Comparison of ENCODE assay signal across 8 cellular contexts in the genomic region with DNA sequence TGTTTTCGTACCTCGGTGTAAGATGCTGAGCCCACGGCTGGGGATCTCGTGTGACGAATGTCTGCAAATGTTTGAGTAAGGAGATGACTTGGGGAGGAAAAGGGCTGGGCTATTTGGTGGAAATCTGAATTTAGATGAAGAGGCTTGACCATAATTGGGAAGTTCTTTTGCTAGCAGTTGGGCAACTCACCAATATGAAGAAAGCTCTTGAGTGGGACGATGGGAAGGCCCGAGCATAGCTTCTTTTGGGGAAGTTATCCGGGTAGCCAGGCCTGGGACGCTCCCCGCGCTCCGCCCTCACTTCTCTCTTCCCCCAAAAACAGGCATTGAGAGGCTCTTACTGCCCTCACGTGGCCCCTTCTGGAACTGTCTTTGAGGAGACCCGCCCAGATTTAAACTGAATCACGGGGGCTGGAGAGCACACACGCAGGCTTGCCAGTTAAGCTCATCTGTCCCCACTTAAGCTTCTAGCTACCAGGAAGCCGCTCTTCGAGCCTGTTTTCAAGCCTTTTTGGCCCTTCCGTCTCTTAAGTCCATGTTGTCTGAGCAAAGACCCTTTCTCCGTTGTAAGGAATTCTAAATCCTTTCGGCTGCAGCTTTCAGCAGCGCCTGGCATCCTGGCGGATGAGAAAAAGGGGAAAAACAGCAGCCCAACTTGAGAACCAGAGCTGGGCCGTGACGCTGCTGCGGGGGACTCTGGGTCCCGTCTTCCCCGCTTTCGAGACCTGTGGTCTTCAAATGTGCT.
DNase-seq lines count a peak whose midpoint lies in the region; ATAC-seq, FAIRE-seq and TF ChIP-seq lines count a peak whose summit lies in the region.

No MANE protein-coding gene starts in this region.

- no peaks in the 10 kb centered on the region for H3K27me3 ChIP-seq in brain microvascular endothelial cell (replicated peaks)

- H3K4me1 ChIP-seq in A549: peaks cover 13% of the 10 kb centered on the region

- TF ChIP-seq POLR2A in A549 (IDR thresholded peaks at IDR 0.05; ENCODE audit: low read length): no peak

- DNase-seq in A549 (ENCODE audit: low read depth in 1 of 2, low spot score in 1 of 2) (peak; percentile 88), NCI-H2081 (lab: John Stamatoyannopoulos, UW) (peak; percentile 93 to 95), brain microvascular endothelial cell (peak; percentile 91), skeletal muscle cell (ENCODE audit: low read depth) (peak; percentile 84)

- CTCF ChIA-PET in A549 (lab: Yijun Ruan, JAX): interaction anchor here (0.6 to 9.1 kb wide), 96 partner anchors 10 to 864 kb away, joined by 3 to 160 read pairs (median 6); a partner anchor contains a TSS

- TF ChIP-seq CTCF in A549 (IDR thresholded peaks at IDR 0.05) (peak; percentile 91), brain microvascular endothelial cell (IDR thresholded peaks at IDR 0.05; ENCODE audit: low read depth, low read length, missing control alignments) (peak; percentile 89)

- H3K4me3 ChIP-seq in A549: peak overlapping the region; percentile 25; the same call in 2 of the 3 replicates
- peak overlapping the region; percentile 43 for H3K4me3 ChIP-seq in brain microvascular endothelial cell (ENCODE audit: low read depth, low read length)
- H3K4me3 ChIP-seq in iPS-11a (ENCODE audit: low read depth, low read length): peak overlapping the region; percentile 36
- H3K4me3 ChIP-seq in skeletal muscle cell (ENCODE audit: low read depth, low read length): peak overlapping the region; percentile 33

- FAIRE-seq in A549 (lab: Jason Lieb, UNC) (no peak), TTC549 (lab: Jason Lieb, UNC) (peak; percentile 97)

- in situ Hi-C loops in brain microvascular endothelial cell (cut with HindIII; ENCODE audit: low pct_ligation_motif_present, low sequenced_read_pairs): no loop called here

- peaks cover 2% of the 10 kb centered on the region for H3K36me3 ChIP-seq in brain microvascular endothelial cell (replicated peaks)

- H3K9me3 ChIP-seq in A549: no peaks in the 10 kb centered on the region

- ATAC-seq in A549 (peak; percentile 97 to 99), GM18511 (IDR thresholded peaks at IDR 0.05; ENCODE audit: unreplicated experiment) (peak; percentile 97), HG03025 (IDR thresholded peaks at IDR 0.05; ENCODE audit: low FRiP score, unreplicated experiment) (peak; percentile 93)

- POLR2A ChIA-PET in A549 (lab: Yijun Ruan, JAX): interaction anchor here (1.2 to 2.3 kb wide), 6 partner anchors 28 to 467 kb away, joined by 3 to 19 read pairs (median 8); a partner anchor contains a TSS

- no peak for TF ChIP-seq EP300 in A549 (IDR thresholded peaks at IDR 0.05)

- peak overlapping the region; percentile 87 for H3K4me2 ChIP-seq in A549

- TF ChIP-seq RAD21 in A549 (conservative IDR thresholded peaks at IDR 0.05 in 1 of 2, IDR thresholded peaks at IDR 0.05 in 1 of 2): peak; percentile 96 to 98

- WGBS in A549 (ENCODE audit: missing lambda C conversion rate): 27% methylated on average over 29 of the region's 29 CpGs

- H3K27ac ChIP-seq in A549 (peak overlapping the region; percentile 69 to 82), brain microvascular endothelial cell (peak overlapping the region; percentile 94)

TF ChIP-seq in A549, 52 proteins besides CTCF, POLR2A, EP300 and RAD21:
- TF ChIP-seq KDM5A (IDR thresholded peaks at IDR 0.05): no peak
- TF ChIP-seq FOXS1 (CRISPR knock-in tag; IDR thresholded peaks at IDR 0.05): 0 out of 2 replicates have a peak, but pooled peaks have one; percentile 7
- peak; percentile 95 for TF ChIP-seq SMC3 (IDR thresholded peaks at IDR 0.05)
- no peak for TF ChIP-seq FOSL2 (IDR thresholded peaks at IDR 0.05)
- TF ChIP-seq FOSL2 (CRISPR knock-in tag; IDR thresholded peaks at IDR 0.05): 0 out of 2 replicates have a peak, but pooled peaks have one; percentile 30
- TF ChIP-seq, protein P1, sequence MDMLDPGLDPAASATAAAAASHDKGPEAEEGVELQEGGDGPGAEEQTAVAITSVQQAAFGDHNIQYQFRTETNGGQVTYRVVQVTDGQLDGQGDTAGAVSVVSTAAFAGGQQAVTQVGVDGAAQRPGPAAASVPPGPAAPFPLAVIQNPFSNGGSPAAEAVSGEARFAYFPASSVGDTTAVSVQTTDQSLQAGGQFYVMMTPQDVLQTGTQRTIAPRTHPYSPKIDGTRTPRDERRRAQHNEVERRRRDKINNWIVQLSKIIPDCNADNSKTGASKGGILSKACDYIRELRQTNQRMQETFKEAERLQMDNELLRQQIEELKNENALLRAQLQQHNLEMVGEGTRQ (IDR thresholded peaks at IDR 0.05): 0 out of 2 replicates have a peak, but pooled peaks have one; percentile 47
- TF ChIP-seq, protein P2, sequence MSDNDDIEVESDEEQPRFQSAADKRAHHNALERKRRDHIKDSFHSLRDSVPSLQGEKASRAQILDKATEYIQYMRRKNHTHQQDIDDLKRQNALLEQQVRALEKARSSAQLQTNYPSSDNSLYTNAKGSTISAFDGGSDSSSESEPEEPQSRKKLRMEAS (IDR thresholded peaks at IDR 0.05): peak; percentile 58; the same call in 1 of the 2 replicates
TF ChIP-seq in A549: peak in this region for 5.

Comparison
In these comparisons a context has a peak if more than half of its experiments do, and no peak if none do; other contexts are left out.
1. Peak in every context shown above with its lines: DNase-seq, ATAC-seq, H3K4me3 ChIP-seq and H3K27ac ChIP-seq.